19 cellular contexts compared by ENCODE assay signal in the genomic region with DNA sequence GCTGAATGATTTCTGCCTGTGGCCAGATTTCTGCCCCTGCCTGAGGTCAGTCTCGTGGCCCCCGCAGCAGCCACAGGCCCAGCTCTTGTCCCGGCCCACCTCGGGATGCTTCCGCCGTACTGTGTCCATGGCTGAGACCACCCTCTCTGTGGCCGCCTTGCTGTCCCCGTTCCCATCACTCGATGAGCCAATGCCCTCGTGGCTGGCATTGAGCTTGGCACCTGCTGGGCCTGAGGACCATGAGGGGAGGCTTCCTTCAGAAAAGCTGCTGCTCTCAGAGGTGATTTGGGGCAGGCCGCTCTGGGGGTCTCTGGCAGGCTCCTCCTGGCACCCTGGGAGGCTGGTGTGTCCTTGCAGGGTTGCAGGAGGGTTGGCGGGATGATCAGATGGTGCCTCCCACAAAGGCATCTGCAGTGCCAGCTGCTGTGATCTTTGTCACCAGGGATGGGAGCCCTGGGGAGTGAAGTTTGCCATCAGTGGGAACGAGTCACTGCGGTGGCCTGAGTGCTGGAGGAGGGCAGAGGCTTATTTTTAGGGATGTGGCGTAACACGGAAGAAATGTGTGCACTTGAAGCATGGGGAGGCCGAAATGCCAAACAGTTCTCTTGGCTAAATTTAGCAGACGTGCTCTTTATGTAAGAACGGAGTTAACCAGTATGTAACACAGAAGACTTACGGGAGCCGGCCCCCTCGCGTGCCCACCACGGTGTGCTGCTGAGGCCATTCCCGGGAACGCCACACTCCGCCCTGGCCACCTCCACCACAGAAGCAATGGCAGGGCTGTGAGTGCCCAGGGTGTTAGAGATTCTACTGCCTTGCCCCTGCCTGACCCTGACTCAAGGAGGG. TPM values are rescaled to one million over a fixed set of nuclear protein-coding genes. Genes with fewer than 3 reads are reported as not detected.
DNase-seq lines count a peak whose midpoint lies in the region; ATAC-seq and TF ChIP-seq lines count a peak whose summit lies in the region.
"Had no signal": no experiment of that assay in that cellular context is flagged by ENCODE, and none has a peak within 500 bp of the region (broad histone marks: within the 10 kb centered on the region; RNA-seq: fewer than 3 reads in every experiment).

No MANE protein-coding gene starts in this region.

- peaks cover 10 to 16% (median 14%) of the 10 kb centered on the region in 3 experiments for H3K36me3 Mint-ChIP-seq in H9 (ENCODE audit: insufficient read depth in 1 of 3, low read depth in 3 of 3)
- H3K36me3 Mint-ChIP-seq: natural killer cell had no signal

- no peak overlapping the region for H3T11ph ChIP-seq in H9 (ENCODE audit: low read length)

- H4K91ac ChIP-seq in H9 (ENCODE audit: insufficient read length, low read depth, low read length) = no peak overlapping the region

- H3K9me3 ChIP-seq in H9 (ENCODE audit: control insufficient read depth, low read depth, low read length) (no peaks in the 10 kb centered on the region), RWPE2 (ENCODE audit: severe bottlenecking) (no peaks in the 10 kb centered on the region), GM23248 (ENCODE audit: low read depth) (no peaks in the 10 kb centered on the region)
- H3K9me3 ChIP-seq: HAP-1 had no signal

- peak overlapping the region in 1 of 3 experiments; percentile 45; a peak in 1 of 7 replicates for H3K27ac Mint-ChIP-seq in H9
- H3K27ac Mint-ChIP-seq: natural killer cell had no signal

- intact Hi-C loops in left cardiac atrium (cut with DNase I) = no loop called here
- intact Hi-C loops in sciatic nerve (cut with DNase I) = no loop called here

- peaks cover 7 to 12% of the 10 kb centered on the region in 2 experiments; a peak in 4 of 5 replicates for H3K9me3 Mint-ChIP-seq in H9
- H3K9me3 Mint-ChIP-seq: natural killer cell had no signal

- no peak overlapping the region for H3K14ac ChIP-seq in H9 (ENCODE audit: insufficient read depth, low read length)

- H3K9ac ChIP-seq in H9 (ENCODE audit: extremely low read depth, insufficient read length, low read length) (no peak overlapping the region), GM23248 (no peak overlapping the region)

- DNase-seq in H9 (peak; percentile 14), RWPE2 (ENCODE audit: low spot score) (peak; percentile 33), left cardiac atrium (peak; percentile 64), sciatic nerve (ENCODE audit: low spot score) (peak; percentile 40), NCI-H446 treated with DMSO at 0.1 percent for 48 hours (lab: John Stamatoyannopoulos, UW) (no peak), GM23248 (no peak), GDM1 (lab: John Stamatoyannopoulos, UW) (no peak)
- DNase-seq: AML-193; DMS79; natural killer cell; NCI-H1048; NCI-H510A; SHP77; stimulated activated CD4-positive, alpha-beta T cell treated with anti-CD3 and anti-CD28 coated beads, Interleukin-12 subunit alpha, Interleukin-12 subunit beta, amount 100 ng/mL, for 4 hours had no signal

- no peaks in the 10 kb centered on the region for H3K79me2 ChIP-seq in H9 (ENCODE audit: insufficient read depth, low read length)
- no peaks in the 10 kb centered on the region for H3K79me2 ChIP-seq in GM23248 (ENCODE audit: insufficient read depth)

- no peak overlapping the region for H2BK5ac ChIP-seq in H9 (ENCODE audit: insufficient read length, low read length)

- no peak overlapping the region for H4K5ac ChIP-seq in H9 (ENCODE audit: insufficient read length, low read depth, low read length)

- in situ Hi-C loops in GM23248 (cut with MboI) = no loop called here

- no peaks in the 10 kb centered on the region for H3K27me3 Mint-ChIP-seq in H9 (ENCODE audit: low read depth)

- H3K4me3 ChIP-seq in RWPE2 (ENCODE audit: severe bottlenecking) = no peak overlapping the region
- no peak overlapping the region for H3K4me3 ChIP-seq in GM23248
- H3K4me3 ChIP-seq: GM12878, HAP-1 had no signal

- no peaks in the 10 kb centered on the region for H3K23me2 ChIP-seq in H9 (ENCODE audit: insufficient read length, low read depth, low read length, poor library complexity, severe bottlenecking)

- H2BK20ac ChIP-seq in H9 (ENCODE audit: low read depth, low read length, poor library complexity, severe bottlenecking) = no peak overlapping the region

- no peak overlapping the region for H3K27ac ChIP-seq in H9 (ENCODE audit: insufficient read length, low read depth, low read length)
- no peak overlapping the region for H3K27ac ChIP-seq in RWPE2 (ENCODE audit: poor library complexity, severe bottlenecking)
- H3K27ac ChIP-seq in GM23248 = no peak overlapping the region
- H3K27ac ChIP-seq: VCaP had no signal

- no peak overlapping the region for H3K56ac ChIP-seq in H9 (ENCODE audit: insufficient read length, low read depth, low read length)

- H2AFZ ChIP-seq in H9 (ENCODE audit: low read length) (no peak overlapping the region), GM23248 (no peak overlapping the region)

- WGBS in H9 (ENCODE audit: extremely low coverage, insufficient read length, low lambda C conversion rate) = no CpG with 5 or more reads among the region's 27 CpGs
- 58 to 59% methylated on average over 27 of the region's 27 CpGs for WGBS in GM23248 (ENCODE audit: low coverage in 1 of 2, low lambda C conversion rate in 2 of 2, missing lambda C conversion rate in 2 of 2), 2 experiments

- H3K27me3 ChIP-seq in H9 (ENCODE audit: insufficient read depth, low read length) (no peaks in the 10 kb centered on the region), RWPE2 (ENCODE audit: insufficient read depth, poor library complexity, severe bottlenecking) (no peaks in the 10 kb centered on the region), GM23248 (replicated peaks; ENCODE audit: insufficient read depth) (no peaks in the 10 kb centered on the region)

- TF ChIP-seq CTCF in H9 (conservative IDR thresholded peaks at IDR 0.05) = no peak
- TF ChIP-seq CTCF in RWPE2 (IDR thresholded peaks at IDR 0.05; ENCODE audit: poor library complexity, severe bottlenecking) = no peak

- no peaks in the 10 kb centered on the region for H3F3A ChIP-seq in GM23248 (ENCODE audit: insufficient read depth)

- ATAC-seq in RWPE2 (ENCODE audit: low read depth) (no peak), left cardiac atrium (peak; percentile 82 to 83), sciatic nerve (peak; percentile 13), GM21367 (IDR thresholded peaks at IDR 0.05; ENCODE audit: unreplicated experiment) (no peak)
- ATAC-seq: GM12878, natural killer cell had no signal

- no peaks in the 10 kb centered on the region for H3K4me1 Mint-ChIP-seq in H9
- H3K4me1 Mint-ChIP-seq: natural killer cell had no signal

- no peaks in the 10 kb centered on the region for H3K79me1 ChIP-seq in H9 (ENCODE audit: insufficient read depth, low read depth, low read length, poor library complexity, severe bottlenecking)

- no peaks in the 10 kb centered on the region for H3K9me2 ChIP-seq in GM23248 (ENCODE audit: insufficient read depth)

- H3K4me2 ChIP-seq in H9 (ENCODE audit: insufficient read depth, insufficient read length, low read length) = no peak overlapping the region
- no peak overlapping the region for H3K4me2 ChIP-seq in GM23248 (ENCODE audit: unreplicated experiment)

- no peaks in the 10 kb centered on the region for H4K20me1 ChIP-seq in H9 (ENCODE audit: control insufficient read depth, insufficient read depth, insufficient read length)
- no peaks in the 10 kb centered on the region for H4K20me1 ChIP-seq in GM23248 (ENCODE audit: insufficient read depth)

- H2BK120ac ChIP-seq in H9 (ENCODE audit: low read depth, low read length, poor library complexity, severe bottlenecking) = no peak overlapping the region

- no peak overlapping the region for H2BK12ac ChIP-seq in H9 (ENCODE audit: insufficient read length, low read depth, low read length)

- H4K8ac ChIP-seq in H9 (replicated peaks; ENCODE audit: insufficient read length, low read depth, low read length) = no peak overlapping the region

- no peak overlapping the region for H3K4me3 Mint-ChIP-seq in H9
- H3K4me3 Mint-ChIP-seq: natural killer cell had no signal

- H3K36me3 ChIP-seq in RWPE2 (ENCODE audit: low read depth) (no peaks in the 10 kb centered on the region), GM23248 (ENCODE audit: low read depth) (no peaks in the 10 kb centered on the region)
- H3K36me3 ChIP-seq: HAP-1 had no signal

- H2AK5ac ChIP-seq in H9 (ENCODE audit: insufficient read length, low read length) = no peak overlapping the region

- no peak overlapping the region for H3K23ac ChIP-seq in H9 (ENCODE audit: insufficient read length, low read depth, low read length)

- H3K4ac ChIP-seq in H9 (ENCODE audit: low read depth, low read length) = no peak overlapping the region

- no peak overlapping the region for H2BK15ac ChIP-seq in H9 (ENCODE audit: low read depth, low read length)

- H3K18ac ChIP-seq in H9 (ENCODE audit: insufficient read length, low read depth, low read length) = no peak overlapping the region

- no peaks in the 10 kb centered on the region for H3K4me1 ChIP-seq in H9 (ENCODE audit: insufficient read depth, low read length)
- H3K4me1 ChIP-seq in RWPE2 (ENCODE audit: insufficient read depth, poor library complexity, severe bottlenecking) = no peaks in the 10 kb centered on the region
- H3K4me1 ChIP-seq in GM23248 (ENCODE audit: insufficient read depth) = no peaks in the 10 kb centered on the region
- H3K4me1 ChIP-seq: HAP-1 had no signal

RNA-seq across cellular contexts. Expression of a gene that starts 47.7 kb away (rescaled TPM):
- total RNA-seq in H9 (2021) = 1.5 and 1.6 TPM in 2 replicates
- 1 to 10 TPM; 6.3 to 8.5 TPM for total RNA-seq in left cardiac atrium
- 2.0 TPM for total RNA-seq in sciatic nerve
- not detected in 2 replicates for total RNA-seq in GM23248 (2014; rRNA removed; shearing (Covaris generic))
- polyA plus RNA-seq in GM23248 (2016; fragmentation: Nextera tagmentation; extraction: Ambion mirVana) = not detected in 2 replicates
- total RNA-seq: GM12878, HT1080 had no signal
- polyA plus RNA-seq: GM12878 had no signal

Comparison
In these comparisons a context has a peak if more than half of its experiments do, and no peak if none do; other contexts are left out.
1. DNase-seq: peak in H9 (single experiment), RWPE2 (single experiment), left cardiac atrium (single experiment) and sciatic nerve (single experiment); none in NCI-H446 treated with DMSO at 0.1 percent for 48 hours (single experiment), GM23248 (single experiment) and GDM1 (single experiment).
2. ATAC-seq: peak in left cardiac atrium (2 of 2) and sciatic nerve (single experiment); none in RWPE2 (single experiment) and GM21367 (single experiment).